In the genomic region with DNA sequence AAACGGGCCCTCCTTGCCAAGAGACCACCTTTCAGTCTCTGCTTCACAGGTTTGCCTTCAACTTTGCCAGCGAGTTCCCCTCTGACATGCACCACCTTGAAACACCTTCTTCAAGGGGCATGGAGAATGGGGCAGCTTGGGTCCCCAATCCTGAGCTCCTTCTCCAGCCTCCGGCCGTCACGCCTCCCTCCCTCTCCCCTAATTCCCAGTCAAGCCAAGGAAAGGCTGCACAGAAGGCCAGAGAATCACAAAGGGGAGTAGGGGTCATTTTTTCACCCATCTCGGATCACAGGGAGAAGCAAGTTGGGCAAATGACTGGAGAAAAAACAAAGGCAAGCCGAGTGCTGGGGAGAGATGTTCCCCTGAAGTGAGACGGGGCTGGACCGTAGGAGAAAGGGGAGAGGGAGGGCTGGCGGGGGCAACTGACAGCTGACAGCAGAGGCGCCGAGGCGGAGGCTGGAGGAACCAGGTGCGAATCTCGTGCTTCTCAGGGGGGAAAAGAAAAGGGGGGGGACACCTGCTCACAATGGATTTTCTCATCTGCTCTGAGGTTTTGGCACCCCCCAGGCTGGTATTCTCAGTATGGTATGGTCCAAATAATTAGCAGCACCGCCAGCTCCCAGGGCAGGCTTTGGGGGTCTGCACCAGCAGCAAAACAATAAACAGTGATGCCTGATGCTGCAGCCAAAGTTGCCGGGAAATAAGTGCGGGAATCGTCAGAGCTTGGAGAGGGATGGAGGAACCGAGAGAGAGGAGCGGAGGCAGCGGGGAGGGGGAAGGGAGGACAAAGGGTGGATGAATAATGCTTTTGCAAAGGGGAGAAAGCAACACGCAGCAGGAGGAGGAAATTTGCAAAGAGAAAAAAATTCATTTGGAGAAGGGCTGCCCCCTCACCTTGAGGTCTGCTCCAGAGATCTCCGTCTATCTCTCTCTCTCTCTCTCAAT, we compare ENCODE assay signal across 3 cellular contexts.
TF ChIP-seq lines count a peak whose summit lies in the region.

No MANE protein-coding gene starts in this region.

TF ChIP-seq in Ishikawa, 13 proteins besides CTCF, POLR2A, EP300 and RAD21:
- 0 out of 2 replicates have a peak, but pooled peaks have one; percentile 15 for TF ChIP-seq YY1 (IDR thresholded peaks at IDR 0.05; ENCODE audit: low read depth)
- TF ChIP-seq, protein P1, sequence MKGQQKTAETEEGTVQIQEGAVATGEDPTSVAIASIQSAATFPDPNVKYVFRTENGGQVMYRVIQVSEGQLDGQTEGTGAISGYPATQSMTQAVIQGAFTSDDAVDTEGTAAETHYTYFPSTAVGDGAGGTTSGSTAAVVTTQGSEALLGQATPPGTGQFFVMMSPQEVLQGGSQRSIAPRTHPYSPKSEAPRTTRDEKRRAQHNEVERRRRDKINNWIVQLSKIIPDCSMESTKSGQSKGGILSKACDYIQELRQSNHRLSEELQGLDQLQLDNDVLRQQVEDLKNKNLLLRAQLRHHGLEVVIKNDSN (IDR thresholded peaks at IDR 0.05), result no peak
TF ChIP-seq in Ishikawa: peak in this region for 1.

TF ChIP-seq in GM12878, 131 proteins besides CTCF, POLR2A, EP300 and RAD21 (continues in another document):
- TF ChIP-seq ZSCAN29 (IDR thresholded peaks at IDR 0.05) (no peak), SREBF2 (IDR thresholded peaks at IDR 0.05; ENCODE audit: low read length) (no peak), KAT2A (conservative IDR thresholded peaks at IDR 0.05; ENCODE audit: control insufficient read depth, low read depth, low read length) (no peak), NFIC (IDR thresholded peaks at IDR 0.05; ENCODE audit: low read depth, low read length) (no peak), TCF7 (IDR thresholded peaks at IDR 0.05; ENCODE audit: borderline replicate concordance) (no peak), RELA (IDR thresholded peaks at IDR 0.05; ENCODE audit: borderline replicate concordance, partially characterized antibody) (no peak), SP1 (IDR thresholded peaks at IDR 0.05; ENCODE audit: low read depth, low read length) (no peak), STAT1 (conservative IDR thresholded peaks at IDR 0.05) (no peak), E4F1 (IDR thresholded peaks at IDR 0.05; ENCODE audit: borderline replicate concordance, partially characterized antibody) (no peak), ATF7 (IDR thresholded peaks at IDR 0.05; ENCODE audit: low read depth) (peak; percentile 93), PML (IDR thresholded peaks at IDR 0.05; ENCODE audit: low read length) (no peak), ZNF384 (IDR thresholded peaks at IDR 0.05; ENCODE audit: borderline replicate concordance, low read depth, low read length) (no peak), HDGF (IDR thresholded peaks at IDR 0.05) (no peak), GABPA (IDR thresholded peaks at IDR 0.05; ENCODE audit: low read depth) (no peak), ZNF217 (IDR thresholded peaks at IDR 0.05) (no peak), YY1 (IDR thresholded peaks at IDR 0.05; ENCODE audit: low read depth, low read length) (no peak), MXI1 (IDR thresholded peaks at IDR 0.05; ENCODE audit: low read depth, low read length) (peak; percentile 74; the same call in 1 of the 2 replicates), SREBF1 (IDR thresholded peaks at IDR 0.05; ENCODE audit: low read length) (peak; percentile 44; the same call in 1 of the 2 replicates), TAF1 (IDR thresholded peaks at IDR 0.05; ENCODE audit: borderline replicate concordance, low read depth, low read length) (no peak), SUPT20H (IDR thresholded peaks at IDR 0.05; ENCODE audit: borderline replicate concordance, control insufficient read depth, low read depth, low read length) (no peak), CHD1 (IDR thresholded peaks at IDR 0.05; ENCODE audit: low read depth, low read length) (peak; percentile 92; the same call in 1 of the 2 replicates)
- TF ChIP-seq, protein P2, sequence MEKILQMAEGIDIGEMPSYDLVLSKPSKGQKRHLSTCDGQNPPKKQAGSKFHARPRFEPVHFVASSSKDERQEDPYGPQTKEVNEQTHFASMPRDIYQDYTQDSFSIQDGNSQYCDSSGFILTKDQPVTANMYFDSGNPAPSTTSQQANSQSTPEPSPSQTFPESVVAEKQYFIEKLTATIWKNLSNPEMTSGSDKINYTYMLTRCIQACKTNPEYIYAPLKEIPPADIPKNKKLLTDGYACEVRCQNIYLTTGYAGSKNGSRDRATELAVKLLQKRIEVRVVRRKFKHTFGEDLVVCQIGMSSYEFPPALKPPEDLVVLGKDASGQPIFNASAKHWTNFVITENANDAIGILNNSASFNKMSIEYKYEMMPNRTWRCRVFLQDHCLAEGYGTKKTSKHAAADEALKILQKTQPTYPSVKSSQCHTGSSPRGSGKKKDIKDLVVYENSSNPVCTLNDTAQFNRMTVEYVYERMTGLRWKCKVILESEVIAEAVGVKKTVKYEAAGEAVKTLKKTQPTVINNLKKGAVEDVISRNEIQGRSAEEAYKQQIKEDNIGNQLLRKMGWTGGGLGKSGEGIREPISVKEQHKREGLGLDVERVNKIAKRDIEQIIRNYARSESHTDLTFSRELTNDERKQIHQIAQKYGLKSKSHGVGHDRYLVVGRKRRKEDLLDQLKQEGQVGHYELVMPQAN (conservative IDR thresholded peaks at IDR 0.05), result no peak
- TF ChIP-seq, protein P3, sequence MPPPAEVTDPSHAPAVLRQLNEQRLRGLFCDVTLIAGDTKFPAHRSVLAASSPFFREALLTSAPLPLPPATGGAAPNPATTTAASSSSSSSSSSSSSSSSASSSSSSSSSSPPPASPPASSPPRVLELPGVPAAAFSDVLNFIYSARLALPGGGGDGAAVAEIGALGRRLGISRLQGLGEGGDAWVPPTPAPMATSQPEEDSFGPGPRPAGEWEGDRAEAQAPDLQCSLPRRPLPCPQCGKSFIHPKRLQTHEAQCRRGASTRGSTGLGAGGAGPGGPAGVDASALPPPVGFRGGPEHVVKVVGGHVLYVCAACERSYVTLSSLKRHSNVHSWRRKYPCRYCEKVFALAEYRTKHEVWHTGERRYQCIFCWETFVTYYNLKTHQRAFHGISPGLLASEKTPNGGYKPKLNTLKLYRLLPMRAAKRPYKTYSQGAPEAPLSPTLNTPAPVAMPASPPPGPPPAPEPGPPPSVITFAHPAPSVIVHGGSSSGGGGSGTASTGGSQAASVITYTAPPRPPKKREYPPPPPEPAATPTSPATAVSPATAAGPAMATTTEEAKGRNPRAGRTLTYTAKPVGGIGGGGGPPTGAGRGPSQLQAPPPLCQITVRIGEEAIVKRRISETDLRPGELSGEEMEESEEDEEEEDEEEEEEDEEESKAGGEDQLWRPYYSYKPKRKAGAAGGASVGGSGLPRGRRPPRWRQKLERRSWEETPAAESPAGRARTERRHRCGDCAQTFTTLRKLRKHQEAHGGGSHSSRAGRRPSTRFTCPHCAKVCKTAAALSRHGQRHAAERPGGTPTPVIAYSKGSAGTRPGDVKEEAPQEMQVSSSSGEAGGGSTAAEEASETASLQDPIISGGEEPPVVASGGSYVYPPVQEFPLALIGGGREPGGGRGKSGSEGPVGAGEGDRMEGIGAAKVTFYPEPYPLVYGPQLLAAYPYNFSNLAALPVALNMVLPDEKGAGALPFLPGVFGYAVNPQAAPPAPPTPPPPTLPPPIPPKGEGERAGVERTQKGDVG (CRISPR knock-in tag; IDR thresholded peaks at IDR 0.05), result no peak

TF ChIP-seq in GM12891, 5 proteins besides CTCF, POLR2A, EP300 and RAD21:
- TF ChIP-seq POU2F2 (IDR thresholded peaks at IDR 0.05; ENCODE audit: low read depth, low read length) (no peak), TAF1 (IDR thresholded peaks at IDR 0.05; ENCODE audit: low read depth, low read length) (no peak), POLR2AphosphoS5 (IDR thresholded peaks at IDR 0.05; ENCODE audit: low read depth, low read length) (no peak), SPI1 (IDR thresholded peaks at IDR 0.05; ENCODE audit: low read depth, low read length) (no peak), PAX5 (IDR thresholded peaks at IDR 0.05; ENCODE audit: insufficient read depth, low read length, severe bottlenecking) (no peak)
